ENCODE assay signal across 23 cellular contexts in genomic region chr1:30179942-30180543, GRCh38.
A peak's percentile ranks its signal among the peaks of the same experiment; 100 is the strongest.
DNase-seq lines count a peak whose midpoint lies in the region; ATAC-seq, FAIRE-seq and TF ChIP-seq lines count a peak whose summit lies in the region.
"Had no signal": no experiment of that assay in that cellular context is flagged by ENCODE, and none has a peak within 500 bp of the region (broad histone marks: within the 10 kb centered on the region; RNA-seq: fewer than 3 reads in every experiment).

No MANE protein-coding gene starts in this region.

- no peak overlapping the region for H3K56ac ChIP-seq in H9 (ENCODE audit: insufficient read length, low read depth, low read length)

- no peak for TF ChIP-seq EP300 in K562 (IDR thresholded peaks at IDR 0.05; ENCODE audit: low read length)

- H3T11ph ChIP-seq in H9 (ENCODE audit: low read length), result no peak overlapping the region

- in situ Hi-C loops in K562 (cut with MboI), result no loop called here

- no peak overlapping the region for H3K18ac ChIP-seq in H9 (ENCODE audit: insufficient read length, low read depth, low read length)

- H2BK12ac ChIP-seq in H9 (ENCODE audit: insufficient read length, low read depth, low read length), result no peak overlapping the region

- POLR2A ChIA-PET in K562 (lab: Yijun Ruan, JAX), result no interaction called here

- no peak for TF ChIP-seq POLR2A in K562 (conservative IDR thresholded peaks at IDR 0.05)

- H3K4me1 Mint-ChIP-seq in H9, result no peaks in the 10 kb centered on the region; a peak in 1 of 4 replicates

- H3K27me3 ChIP-seq in H9 (ENCODE audit: insufficient read depth, low read length) (no peaks in the 10 kb centered on the region), K562 (ENCODE audit: control insufficient read depth in 2 of 2, insufficient read depth in 2 of 2, low read length in 2 of 2) (no peaks in the 10 kb centered on the region)
- H3K27me3 ChIP-seq: BLaER1, SJSA1 had no signal

- H3K9me3 ChIP-seq in H9 (ENCODE audit: control insufficient read depth, low read depth, low read length), result no peaks in the 10 kb centered on the region
- H3K9me3 ChIP-seq in K562 (replicated peaks; ENCODE audit: control insufficient read depth, insufficient read depth, low read depth, low read length), result no peaks in the 10 kb centered on the region
- H3K9me3 ChIP-seq: BLaER1, SJSA1 had no signal

- H2AFZ ChIP-seq in H9 (ENCODE audit: low read length) (no peak overlapping the region), K562 (ENCODE audit: low read depth, low read length) (peak overlapping the region; percentile 66)
- H2AFZ ChIP-seq: GM23248 had no signal

- no peak overlapping the region for H2BK20ac ChIP-seq in H9 (ENCODE audit: low read depth, low read length, poor library complexity, severe bottlenecking)

- H3K9me3 Mint-ChIP-seq in H9, result no peaks in the 10 kb centered on the region

- H4K8ac ChIP-seq in H9 (replicated peaks; ENCODE audit: insufficient read length, low read depth, low read length), result no peak overlapping the region

- H3K27ac ChIP-seq in H9 (ENCODE audit: insufficient read length, low read depth, low read length) (no peak overlapping the region), K562 (ENCODE audit: extremely low read depth, low read depth, low read length) (no peak overlapping the region), coronary artery (no peak overlapping the region)
- H3K27ac ChIP-seq: BLaER1, GM23248, KMS-11, SJSA1 had no signal

- H3K4ac ChIP-seq in H9 (ENCODE audit: low read depth, low read length), result no peak overlapping the region

- no peak overlapping the region for H2BK120ac ChIP-seq in H9 (ENCODE audit: low read depth, low read length, poor library complexity, severe bottlenecking)

- H3K4me2 ChIP-seq in H9 (ENCODE audit: insufficient read depth, insufficient read length, low read length) (no peak overlapping the region), K562 (ENCODE audit: insufficient read depth, low read length) (peak overlapping the region; percentile 61; the same call in 1 of the 2 replicates)
- H3K4me2 ChIP-seq: BLaER1, KMS-11 had no signal

- H3K79me2 ChIP-seq in H9 (ENCODE audit: insufficient read depth, low read length) (no peaks in the 10 kb centered on the region), K562 (ENCODE audit: control insufficient read depth, insufficient read depth, low read length) (no peaks in the 10 kb centered on the region)

- H4K91ac ChIP-seq in H9 (ENCODE audit: insufficient read length, low read depth, low read length), result no peak overlapping the region

- no peak overlapping the region for H2BK5ac ChIP-seq in H9 (ENCODE audit: insufficient read length, low read length)

- H3K23ac ChIP-seq in H9 (ENCODE audit: insufficient read length, low read depth, low read length), result no peak overlapping the region

- H3K27me3 Mint-ChIP-seq in H9 (ENCODE audit: low read depth), result no peaks in the 10 kb centered on the region; the same call in 1 of the 2 replicates

- no peak overlapping the region for H2BK15ac ChIP-seq in H9 (ENCODE audit: low read depth, low read length)

- H3K4me3 ChIP-seq in K562, result no peak overlapping the region
- H3K4me3 ChIP-seq in coronary artery, result no peak overlapping the region
- H3K4me3 ChIP-seq: BLaER1, GM12878, GM23248, SJSA1 had no signal

- no CpG with 5 or more reads among the region's 10 CpGs for WGBS in H9 (ENCODE audit: extremely low coverage, insufficient read length, low lambda C conversion rate)
- 15% methylated on average over 10 of the region's 10 CpGs for WGBS in K562 (ENCODE audit: insufficient coverage, low coverage, missing lambda C conversion rate)

- no peak overlapping the region for H2AK5ac ChIP-seq in H9 (ENCODE audit: insufficient read length, low read length)

- no peaks in the 10 kb centered on the region for H4K20me1 ChIP-seq in H9 (ENCODE audit: control insufficient read depth, insufficient read depth, insufficient read length)
- H4K20me1 ChIP-seq in K562 (replicated peaks; ENCODE audit: control insufficient read depth, insufficient read depth, low read length), result no peaks in the 10 kb centered on the region
- H4K20me1 ChIP-seq: BLaER1 had no signal

- ATAC-seq in K562 (no peak; the same call in 2 of the 3 replicates), sciatic nerve (no peak), HG03342 (IDR thresholded peaks at IDR 0.05; ENCODE audit: unreplicated experiment) (no peak)
- ATAC-seq: GM12878, Right ventricle myocardium inferior had no signal

- BruUV-seq in K562 (replicated peaks; lab: Mats Ljungman, UMichigan), result no TSS peak

- DNase-seq in H9 (no peak), K562 (ENCODE audit: extremely low read depth in 1 of 4, low spot score in 3 of 4) (no peak), iPS-NIHi7 (ENCODE audit: extremely low spot score) (peak; percentile 33), sciatic nerve (ENCODE audit: low spot score) (peak; percentile 14), coronary artery (ENCODE audit: low spot score) (no peak), hepatic stellate cell (ENCODE audit: low spot score) (no peak), NCI-H1930 (lab: John Stamatoyannopoulos, UW) (no peak)
- DNase-seq: CD4-positive, alpha-beta T cell; COR-L47; DMS 273 treated with DMSO at 0.1 percent for 48 hours; DMS79 treated with DMSO at 0.1 percent for 48 hours; GM23248; NCI-H1105; NCI-H2081 treated with DMSO at 0.1 percent for 48 hours; NCI-H446 treated with DMSO at 0.1 percent for 48 hours; NCI-H526 treated with DMSO at 0.1 percent for 48 hours had no signal

- no peak overlapping the region for H3K27ac Mint-ChIP-seq in H9
- H3K27ac Mint-ChIP-seq: CD4-positive, alpha-beta T cell had no signal

- no peaks in the 10 kb centered on the region for H3K79me1 ChIP-seq in H9 (ENCODE audit: insufficient read depth, low read depth, low read length, poor library complexity, severe bottlenecking)

- no peak overlapping the region for H4K5ac ChIP-seq in H9 (ENCODE audit: insufficient read length, low read depth, low read length)

- H3K14ac ChIP-seq in H9 (ENCODE audit: insufficient read depth, low read length), result no peak overlapping the region

- no peaks in the 10 kb centered on the region for H3K9me1 ChIP-seq in K562 (ENCODE audit: control insufficient read depth, insufficient read depth, low read length)

- no peaks in the 10 kb centered on the region for H3K36me3 Mint-ChIP-seq in H9 (ENCODE audit: insufficient read depth in 1 of 3, low read depth in 3 of 3)

- peak; percentile 29; the same call in 2 of the 3 replicates for TF ChIP-seq CTCF in H9 (conservative IDR thresholded peaks at IDR 0.05)
- peak in 2 of 3 experiments; percentile 18 to 25; a peak in 1 of 6 replicates for TF ChIP-seq CTCF in K562 (IDR thresholded peaks at IDR 0.05 in 2 of 3, conservative IDR thresholded peaks at IDR 0.05 in 1 of 3; ENCODE audit: insufficient read depth in 2 of 3, low read depth in 1 of 3, low read length in 3 of 3)
- TF ChIP-seq CTCF in coronary artery (IDR thresholded peaks at IDR 0.05), result no peak

- H3K23me2 ChIP-seq in H9 (ENCODE audit: insufficient read length, low read depth, low read length, poor library complexity, severe bottlenecking), result no peaks in the 10 kb centered on the region

- peak; percentile 51 for FAIRE-seq in K562 (lab: Jason Lieb, UNC)
- FAIRE-seq: GM12878, HTR-8/SVneo had no signal

- CTCF ChIA-PET in K562 (lab: Yijun Ruan, JAX; ENCODE audit: low intra/inter-chr PET ratio), result no interaction called here

- intact Hi-C loops in K562 (cut with micrococcal nuclease), result no loop called here
- intact Hi-C loops in sciatic nerve (cut with DNase I), result no loop called here

- H3K9ac ChIP-seq in H9 (ENCODE audit: extremely low read depth, insufficient read length, low read length) (no peak overlapping the region), K562 (ENCODE audit: insufficient read depth in 1 of 2, low read depth in 2 of 2, low read length in 2 of 2) (peak overlapping the region in 1 of 2 experiments; percentile 24; a peak in 1 of 4 replicates)
- H3K9ac ChIP-seq: BLaER1, GM23248, KMS-11 had no signal

- no peak for TF ChIP-seq RAD21 in K562 (CRISPR knock-in tag; conservative IDR thresholded peaks at IDR 0.05 in 1 of 2, IDR thresholded peaks at IDR 0.05 in 1 of 2)

- no peaks in the 10 kb centered on the region for H3K36me3 ChIP-seq in K562 (ENCODE audit: control insufficient read depth, insufficient read depth, low read length)
- H3K36me3 ChIP-seq: BLaER1, SJSA1 had no signal

- no peak overlapping the region for H3K4me3 Mint-ChIP-seq in H9
- H3K4me3 Mint-ChIP-seq: CD4-positive, alpha-beta T cell had no signal

- no peaks in the 10 kb centered on the region for H3K4me1 ChIP-seq in H9 (ENCODE audit: insufficient read depth, low read length)
- H3K4me1 ChIP-seq in K562 (replicated peaks in 1 of 2; ENCODE audit: control insufficient read depth in 2 of 2, insufficient read depth in 2 of 2, low read length in 2 of 2), result peaks cover 20 to 45% of the 10 kb centered on the region in 2 experiments
- H3K4me1 ChIP-seq: BLaER1, SJSA1 had no signal

TF ChIP-seq in K562, 482 proteins besides CTCF, POLR2A, EP300 and RAD21 (continues in another document):
- TF ChIP-seq HES1 (IDR thresholded peaks at IDR 0.05; ENCODE audit: low read depth), result peak; percentile 81; the same call in 1 of the 2 replicates
- no peak for TF ChIP-seq BCL6 (CRISPR knock-in tag; IDR thresholded peaks at IDR 0.05)
- TF ChIP-seq MEIS2 (IDR thresholded peaks at IDR 0.05; ENCODE audit: partially characterized antibody), result peak; percentile 69
- peak; percentile 51; the same call in 1 of the 2 replicates for TF ChIP-seq SOX6 (IDR thresholded peaks at IDR 0.05)
- TF ChIP-seq JUND (IDR thresholded peaks at IDR 0.05; ENCODE audit: borderline replicate concordance, low read depth, low read length), result no peak
- TF ChIP-seq JUND (tag; IDR thresholded peaks at IDR 0.05; ENCODE audit: borderline replicate concordance, low read depth, low read length), result peak; percentile 33; the same call in 1 of the 3 replicates

Comparison
In these comparisons a context has a peak if more than half of its experiments do, and no peak if none do; other contexts are left out.
1. DNase-seq: peak in iPS-NIHi7 (single experiment) and sciatic nerve (single experiment); none in H9 (single experiment), K562 (0 of 4), coronary artery (single experiment), hepatic stellate cell (single experiment) and NCI-H1930 (0 of 2).